10 cellular contexts compared by ENCODE assay signal in genomic region chr10:35369049-35369760, GRCh38. TPM values are rescaled to one million over a fixed set of nuclear protein-coding genes. Genes with fewer than 3 reads are reported as not detected.
DNase-seq lines count a peak whose midpoint lies in the region; ATAC-seq, FAIRE-seq and TF ChIP-seq lines count a peak whose summit lies in the region.
"Had no signal": no experiment of that assay in that cellular context is flagged by ENCODE, and none has a peak within 500 bp of the region (broad histone marks: within the 10 kb centered on the region; RNA-seq: fewer than 3 reads in every experiment).

No MANE protein-coding gene starts in this region.

- H4K20me1 ChIP-seq in Loucy (ENCODE audit: insufficient read depth, low read length, poor library complexity, severe bottlenecking) (peaks cover 67% of the 10 kb centered on the region), H1 (replicated peaks in 1 of 2; ENCODE audit: control insufficient read depth in 1 of 2, insufficient read depth in 2 of 2, low read length in 2 of 2) (peaks cover 4 to 7% of the 10 kb centered on the region in 2 experiments)

- no peak overlapping the region for H2BK20ac ChIP-seq in H1 (ENCODE audit: low read length)

- H3K56ac ChIP-seq in H1 (replicated peaks; ENCODE audit: insufficient read length, low read depth, low read length), result no peak overlapping the region

- 86% methylated on average over 7 of the region's 7 CpGs; no CpG with 5 or more reads in 1 of the 2 experiments for WGBS in H1 (ENCODE audit: extremely low coverage in 1 of 2, insufficient coverage in 1 of 2, insufficient read length in 1 of 2, insufficient replicate concordance in 2 of 2, low coverage in 1 of 2, low lambda C conversion rate in 2 of 2, missing lambda C conversion rate in 1 of 2), 2 experiments

- no peak overlapping the region for H3K4me3 ChIP-seq in AG04450 (ENCODE audit: low read depth, low read length)
- peak overlapping the region; percentile 57 for H3K4me3 ChIP-seq in Loucy (ENCODE audit: low read length, poor library complexity, severe bottlenecking)
- H3K4me3 ChIP-seq in H1 (ENCODE audit: extremely low read depth in 1 of 4, insufficient read depth in 2 of 4, low read depth in 3 of 4, low read length in 4 of 4), result no peak overlapping the region

- H3K23ac ChIP-seq in H1 (ENCODE audit: insufficient read length), result no peak overlapping the region

- H3K9ac ChIP-seq in Loucy (ENCODE audit: low read depth, low read length, poor library complexity, severe bottlenecking) (peak overlapping the region; percentile 47), H1 (replicated peaks in 1 of 4; ENCODE audit: extremely low read depth in 1 of 4, low read depth in 3 of 4, low read length in 3 of 4) (no peak overlapping the region)

- no peak overlapping the region for H3K27ac ChIP-seq in AG04450 (ENCODE audit: low read depth, low read length)
- H3K27ac ChIP-seq in H1 (ENCODE audit: low read depth, low read length), result no peak overlapping the region

- no peak overlapping the region for H3K14ac ChIP-seq in H1 (ENCODE audit: insufficient read length)

- no peak overlapping the region for H2AFZ ChIP-seq in Loucy (ENCODE audit: low read length)
- no peak overlapping the region for H2AFZ ChIP-seq in H1 (ENCODE audit: low read length)

- H3K9me2 ChIP-seq in Loucy (replicated peaks; ENCODE audit: low read depth, low read length), result no peaks in the 10 kb centered on the region

- H3K79me1 ChIP-seq in H1 (ENCODE audit: low read depth, low read length), result peaks cover 4% of the 10 kb centered on the region

- H3K4me2 ChIP-seq in Loucy (ENCODE audit: low read depth, low read length, poor library complexity, severe bottlenecking), result peak overlapping the region; percentile 81
- H3K4me2 ChIP-seq in H1 (ENCODE audit: insufficient read depth in 1 of 2, low read depth in 2 of 2, low read length in 2 of 2), result no peak overlapping the region

- H3K4ac ChIP-seq in H1 (replicated peaks; ENCODE audit: insufficient read length, low read depth, low read length), result no peak overlapping the region

- H2BK15ac ChIP-seq in H1 (ENCODE audit: low read length), result 0 out of 2 replicates have a peak overlapping the region, but pooled peaks have one; percentile 6

- TF ChIP-seq CTCF in AG04450 (IDR thresholded peaks at IDR 0.05; ENCODE audit: low read depth, low read length), result no peak
- no peak for TF ChIP-seq CTCF in Loucy (conservative IDR thresholded peaks at IDR 0.05; ENCODE audit: low read length)
- TF ChIP-seq CTCF in H1 (IDR thresholded peaks at IDR 0.05; ENCODE audit: control extremely low read depth in 1 of 3, insufficient read depth in 1 of 3, low read depth in 1 of 3, low read length in 3 of 3), result no peak
- TF ChIP-seq CTCF in GM13976 (IDR thresholded peaks at IDR 0.05; ENCODE audit: borderline replicate concordance, control extremely low read depth, extremely low read depth, insufficient read depth, missing control alignments), result no peak

- POLR2A ChIA-PET in AG04450 (lab: Yijun Ruan, JAX) (no interaction called here), H1 (lab: Charles Lee; ENCODE audit: partially characterized antibody) (no interaction called here)

- CTCF ChIA-PET in AG04450 (lab: Charles Lee), result no interaction called here
- CTCF ChIA-PET in H1 (lab: Charles Lee; ENCODE audit: partially characterized antibody), result interaction anchor here (1.5 kb wide), 1 partner anchor 17 kb away, joined by 4 read pairs; no protein-coding TSS in a partner anchor

- no peak overlapping the region for H4K8ac ChIP-seq in H1 (ENCODE audit: extremely low read depth, insufficient read depth, low read length)

- H2AK5ac ChIP-seq in H1 (ENCODE audit: low read depth, low read length), result peak overlapping the region; percentile 26; the same call in 1 of the 2 replicates

- H3K4me1 ChIP-seq in Loucy (ENCODE audit: insufficient read depth, low read length, poor library complexity, severe bottlenecking), result peaks cover 63% of the 10 kb centered on the region
- peaks cover 0 to 6% (median 3%) of the 10 kb centered on the region in 4 experiments; a peak in 3 of 7 replicates for H3K4me1 ChIP-seq in H1 (replicated peaks in 1 of 4; ENCODE audit: control insufficient read depth in 3 of 4, insufficient read depth in 4 of 4, low read length in 3 of 4)

- no peak overlapping the region for H2BK120ac ChIP-seq in H1 (replicated peaks; ENCODE audit: low read depth, low read length)

- H3K27me3 ChIP-seq in AG04450 (ENCODE audit: control insufficient read depth, insufficient read depth, low read length), result no peaks in the 10 kb centered on the region
- H3K27me3 ChIP-seq in Loucy (ENCODE audit: insufficient read depth, low read length, poor library complexity, severe bottlenecking), result no peaks in the 10 kb centered on the region
- H3K27me3 ChIP-seq in H1 (replicated peaks in 1 of 4; ENCODE audit: control insufficient read depth in 3 of 4, extremely low read depth in 1 of 4, insufficient read depth in 3 of 4, low read length in 3 of 4), result no peaks in the 10 kb centered on the region

- no peaks in the 10 kb centered on the region for H3K23me2 ChIP-seq in H1 (ENCODE audit: low read depth, low read length)

- peaks cover 100% of the 10 kb centered on the region for H3K79me2 ChIP-seq in Loucy (ENCODE audit: insufficient read depth, low read length)
- peaks cover 6 to 93% of the 10 kb centered on the region in 2 experiments for H3K79me2 ChIP-seq in H1 (ENCODE audit: control insufficient read depth in 1 of 2, insufficient read depth in 2 of 2, low read length in 2 of 2)

- no peak overlapping the region; the same call in 1 of the 2 replicates for H3K18ac ChIP-seq in H1 (ENCODE audit: extremely low read depth, low read length)

- no peak overlapping the region for H2BK5ac ChIP-seq in H1 (ENCODE audit: low read depth, low read length)

- no peak overlapping the region for H4K5ac ChIP-seq in H1 (ENCODE audit: insufficient read length, low read depth, low read length)

- H3K9me3 ChIP-seq in AG04450 (ENCODE audit: control insufficient read depth, insufficient read depth, low read length), result no peaks in the 10 kb centered on the region; the same call in 1 of the 2 replicates
- H3K9me3 ChIP-seq in Loucy (ENCODE audit: insufficient read depth, low read depth, low read length), result no peaks in the 10 kb centered on the region
- 0 out of 4 replicates have a peak, but pooled peaks cover 0 to 2% of the 10 kb centered on the region in 2 experiments for H3K9me3 ChIP-seq in H1 (ENCODE audit: insufficient read depth in 2 of 2, low read depth in 1 of 2, low read length in 1 of 2)

- H3K36me3 ChIP-seq in Loucy (ENCODE audit: insufficient read depth, low read length) (no peaks in the 10 kb centered on the region), H1 (ENCODE audit: control insufficient read depth in 2 of 4, insufficient read depth in 4 of 4, low read length in 3 of 4) (no peaks in the 10 kb centered on the region)

- H2BK12ac ChIP-seq in H1 (ENCODE audit: low read depth, low read length), result no peak overlapping the region

- DNase-seq in AG04450 (ENCODE audit: low read depth, low spot score) (peak; percentile 18), H1 (ENCODE audit: low read depth in 1 of 2, low spot score in 2 of 2) (no peak), myocyte (ENCODE audit: low read depth) (peak; percentile 72), GM13976 (ENCODE audit: low spot score) (no peak), NCI-H2227 (lab: John Stamatoyannopoulos, UW; ENCODE audit: unreplicated experiment) (no peak)
- DNase-seq: activated effector memory CD4-positive, alpha-beta T cell treated with anti-CD3 and anti-CD28 coated beads, Interleukin-2, amount 50 U/mL, for 16 hours; NCI-H345 had no signal

- no peak for FAIRE-seq in H1 (lab: Jason Lieb, UNC)

- no peak overlapping the region for H4K91ac ChIP-seq in H1 (replicated peaks; ENCODE audit: insufficient read length, low read length)

- TF ChIP-seq EP300 in H1 (IDR thresholded peaks at IDR 0.05; ENCODE audit: borderline replicate concordance in 1 of 2, low read depth in 2 of 2, low read length in 2 of 2), result no peak

- no peak for TF ChIP-seq POLR2A in H1 (IDR thresholded peaks at IDR 0.05; ENCODE audit: control extremely low read depth in 1 of 2, low read depth in 2 of 2, low read length in 2 of 2)

- no peak for TF ChIP-seq RAD21 in H1 (IDR thresholded peaks at IDR 0.05 in 1 of 2, conservative IDR thresholded peaks at IDR 0.05 in 1 of 2; ENCODE audit: low read depth in 2 of 2, low read length in 2 of 2)

- peaks cover 4% of the 10 kb centered on the region; the same call in 1 of the 2 replicates for H3F3A ChIP-seq in Loucy (ENCODE audit: low read depth)

- no peak for ATAC-seq in GM18511 (IDR thresholded peaks at IDR 0.05; ENCODE audit: unreplicated experiment)
- ATAC-seq in GM18517 (IDR thresholded peaks at IDR 0.05; ENCODE audit: unreplicated experiment), result no peak

- in situ Hi-C loops in GM13976 (cut with MboI; ENCODE audit: low sequenced_read_pairs, unreplicated experiment), result no loop called here

TF ChIP-seq in H1, 55 proteins besides CTCF, POLR2A, EP300 and RAD21:
- TF ChIP-seq SIRT6 (IDR thresholded peaks at IDR 0.05; ENCODE audit: low read length), result no peak
- no peak for TF ChIP-seq BACH1 (IDR thresholded peaks at IDR 0.05; ENCODE audit: low read length)

RNA-seq across cellular contexts. Expression of gene CCNY, which starts 32.9 kb away (rescaled TPM):
- polyA plus RNA-seq in AG04450 (2011; rRNA removed) (90.2 and 97.3 TPM in 2 replicates), H1 (2011; rRNA removed) (16.9 and 25.3 TPM in 2 replicates)
- polyA minus RNA-seq in AG04450 (2011; rRNA and poly(A)+ RNA removed), result 91.1 and 94.3 TPM in 2 replicates
- 67.5 and 68.2 TPM in 2 replicates for total RNA-seq in H1 (2021; fragmentation: NEBNext Ultra II Directional; extraction: Animal tissue kit (Norgen Biotek cat#: 25700))
- 23.8 TPM for polyA plus RNA-seq in H1 (2011; cell fraction: cytosol; rRNA removed)
- polyA plus RNA-seq in H1 (2011; cell fraction: nucleus; rRNA removed), result 18.4 TPM
- 41.0 to 52.4 TPM (median 50.4 TPM) in 4 replicates for polyA plus RNA-seq in H1 (2012, experiment 1 of 2)
- polyA plus RNA-seq in H1 (2012, experiment 2 of 2), result 34.7 TPM
- 29.3 TPM for polyA plus RNA-seq in H1 (2013, experiment 1 of 2)
- 28.2 TPM for polyA plus RNA-seq in H1 (2013, experiment 2 of 2)
- 53.5 and 75.8 TPM in 2 replicates for polyA minus RNA-seq in H1 (2011; rRNA and poly(A)+ RNA removed)
- 20.4 TPM for polyA minus RNA-seq in H1 (2011; cell fraction: cytosol; rRNA and poly(A)+ RNA removed)
- polyA minus RNA-seq in H1 (2011; cell fraction: nucleus; rRNA and poly(A)+ RNA removed), result 21.2 TPM
- 99.7 and 125 TPM in 2 replicates for total RNA-seq in myocyte
- polyA plus RNA-seq in myocyte (2012), result 281 TPM

Comparison
In these comparisons a context has a peak if more than half of its experiments do, and no peak if none do; other contexts are left out.
1. DNase-seq: peak in AG04450 (single experiment) and myocyte (single experiment); none in H1 (0 of 2), GM13976 (single experiment) and NCI-H2227 (single experiment).